In genomic region chr13:76820759-76821158, GRCh38 we compare ENCODE assay signal across 16 cellular contexts.
DNase-seq lines count a peak whose midpoint lies in the region; ATAC-seq and TF ChIP-seq lines count a peak whose summit lies in the region.
"Had no signal": no experiment of that assay in that cellular context is flagged by ENCODE, and none has a peak within 500 bp of the region (broad histone marks: within the 10 kb centered on the region; RNA-seq: fewer than 3 reads in every experiment).

No MANE protein-coding gene starts in this region.

- H3K27ac ChIP-seq in adrenal gland, result no peak overlapping the region
- H3K27ac ChIP-seq in gastroesophageal sphincter, result peak overlapping the region in 2 of 4 donors; percentile 0 to 39
- H3K27ac ChIP-seq in ovary, result no peak overlapping the region
- H3K27ac ChIP-seq in RWPE1, result no peak overlapping the region
- H3K27ac ChIP-seq: WERI-Rb-1 had no signal

- no peaks in the 10 kb centered on the region for H3K4me1 Mint-ChIP-seq in naive thymus-derived CD8-positive, alpha-beta T cell
- H3K4me1 Mint-ChIP-seq: activated naive CD8-positive, alpha-beta T cell treated with anti-CD3 and anti-CD28 coated beads, Interleukin-2, amount 10 ng/mL, durations not matched to agents 7 days and 5 days; IgD-negative memory B cell had no signal

- H3K9me3 ChIP-seq in adrenal gland (replicated peaks in 1 of 3) (no peaks in the 10 kb centered on the region), gastroesophageal sphincter (no peaks in the 10 kb centered on the region), ovary (no peaks in the 10 kb centered on the region)

- WGBS in adrenal gland, 4 donors, result 82 to 93% (median 88%) methylated on average over 4 of the region's 4 CpGs
- 74 to 77% methylated on average over 4 of the region's 4 CpGs for WGBS in gastroesophageal sphincter (ENCODE audit: low coverage in 1 of 2), 2 donors
- 70 to 85% (median 77%) methylated on average over 4 of the region's 4 CpGs for WGBS in ovary, 3 donors

- peak; percentile 77 for ATAC-seq in gastroesophageal sphincter
- ATAC-seq in naive thymus-derived CD8-positive, alpha-beta T cell, result no peak
- ATAC-seq: left lobe of liver had no signal

- no peaks in the 10 kb centered on the region for H3K36me3 Mint-ChIP-seq in naive thymus-derived CD8-positive, alpha-beta T cell
- H3K36me3 Mint-ChIP-seq: activated naive CD8-positive, alpha-beta T cell treated with anti-CD3 and anti-CD28 coated beads, Interleukin-2, amount 10 ng/mL, durations not matched to agents 7 days and 5 days had no signal

- H3K27me3 Mint-ChIP-seq in naive thymus-derived CD8-positive, alpha-beta T cell, result peaks cover 9 to 25% (median 12%) of the 10 kb centered on the region in 5 donors

- no peaks in the 10 kb centered on the region for H3K27me3 ChIP-seq in adrenal gland
- H3K27me3 ChIP-seq in gastroesophageal sphincter, result no peaks in the 10 kb centered on the region
- no peaks in the 10 kb centered on the region for H3K27me3 ChIP-seq in ovary

- POLR2A ChIA-PET in RWPE1 (lab: Yijun Ruan, JAX; ENCODE audit: low non-redundant PET), result no interaction called here
- POLR2A ChIA-PET in naive thymus-derived CD8-positive, alpha-beta T cell (lab: Charles Lee), result no interaction called here

- no peak overlapping the region for H3K4me3 Mint-ChIP-seq in naive thymus-derived CD8-positive, alpha-beta T cell
- H3K4me3 Mint-ChIP-seq: activated naive CD8-positive, alpha-beta T cell treated with anti-CD3 and anti-CD28 coated beads, Interleukin-2, amount 10 ng/mL, durations not matched to agents 7 days and 5 days; IgD-negative memory B cell had no signal

- intact Hi-C loops in adrenal gland (cut with DNase I), result no loop called here
- intact Hi-C loops in ovary (cut with DNase I), result no loop called here

- H3K4me3 ChIP-seq in adrenal gland, result no peak overlapping the region
- no peak overlapping the region for H3K4me3 ChIP-seq in gastroesophageal sphincter
- H3K4me3 ChIP-seq in ovary, result no peak overlapping the region
- H3K4me3 ChIP-seq: coronary artery had no signal

- CTCF ChIA-PET in RWPE1 (lab: Yijun Ruan, JAX), result interaction anchor here (0.7 kb wide), 1 partner anchor 81 kb away, joined by 3 read pairs; no protein-coding TSS in a partner anchor

- TF ChIP-seq EP300 in gastroesophageal sphincter (IDR thresholded peaks at IDR 0.05), result no peak
- TF ChIP-seq EP300 in ovary (IDR thresholded peaks at IDR 0.05), result no peak

- H3K36me3 ChIP-seq in adrenal gland (replicated peaks in 1 of 2) (no peaks in the 10 kb centered on the region), gastroesophageal sphincter (no peaks in the 10 kb centered on the region), ovary (no peaks in the 10 kb centered on the region)
- H3K36me3 ChIP-seq: WERI-Rb-1 had no signal

- peak; percentile 56 for TF ChIP-seq CTCF in AG09319 (IDR thresholded peaks at IDR 0.05; ENCODE audit: low read depth, low read length)
- no peak for TF ChIP-seq CTCF in adrenal gland (IDR thresholded peaks at IDR 0.05)
- peak in 1 of 4 experiments; percentile 6 for TF ChIP-seq CTCF in gastroesophageal sphincter (IDR thresholded peaks at IDR 0.05)
- TF ChIP-seq CTCF in ovary (IDR thresholded peaks at IDR 0.05), result no peak
- TF ChIP-seq CTCF in RWPE1 (conservative IDR thresholded peaks at IDR 0.05; ENCODE audit: low read depth), result no peak

- no peaks in the 10 kb centered on the region for H3K4me1 ChIP-seq in adrenal gland (replicated peaks in 1 of 2)
- H3K4me1 ChIP-seq in gastroesophageal sphincter, result peaks cover 0 to 9% (median 0%) of the 10 kb centered on the region in 3 donors
- H3K4me1 ChIP-seq in ovary (ENCODE audit: insufficient read depth), result no peaks in the 10 kb centered on the region

- TF ChIP-seq POLR2A in adrenal gland (IDR thresholded peaks at IDR 0.05), result no peak
- no peak for TF ChIP-seq POLR2A in gastroesophageal sphincter (IDR thresholded peaks at IDR 0.05)
- TF ChIP-seq POLR2A in ovary (IDR thresholded peaks at IDR 0.05), result no peak

- DNase-seq in AG09319 (ENCODE audit: extremely low read depth, low read depth) (peak; percentile 53), adrenal gland (peak in 4 of 7 donors; percentile 10 to 59 (median 36)), ovary (peak in 4 of 5 donors; percentile 35 to 47 (median 40)), RWPE1 (ENCODE audit: low spot score) (no peak), GOT3 (lab: John Stamatoyannopoulos, UW) (no peak), hypothalamus (lab: John Stamatoyannopoulos, UW) (no peak)
- no peak for DNase-seq in naive thymus-derived CD8-positive, alpha-beta T cell
- DNase-seq: activated CD8-positive, alpha-beta memory T cell treated with anti-CD3 and anti-CD28 coated beads, Interleukin-2, amount 50 U/mL, for 4 hours; activated naive CD8-positive, alpha-beta T cell treated with anti-CD3 and anti-CD28 coated beads, Interleukin-2, amount 10 ng/mL, durations not matched to agents 7 days and 5 days; NCI-H1105 treated with DMSO at 0.1 percent for 48 hours; stimulated activated CD4-positive, alpha-beta T cell treated with anti-CD3 and anti-CD28 coated beads, Interleukin-12 subunit alpha, Interleukin-12 subunit beta, amount 100 ng/mL, for 4 hours; WERI-Rb-1 had no signal

- no peak overlapping the region for H3K27ac Mint-ChIP-seq in naive thymus-derived CD8-positive, alpha-beta T cell
- H3K27ac Mint-ChIP-seq: activated naive CD8-positive, alpha-beta T cell treated with anti-CD3 and anti-CD28 coated beads, Interleukin-2, amount 10 ng/mL, durations not matched to agents 7 days and 5 days; IgD-negative memory B cell had no signal

- no peaks in the 10 kb centered on the region for H3K9me3 Mint-ChIP-seq in naive thymus-derived CD8-positive, alpha-beta T cell
- H3K9me3 Mint-ChIP-seq: activated naive CD8-positive, alpha-beta T cell treated with anti-CD3 and anti-CD28 coated beads, Interleukin-2, amount 10 ng/mL, durations not matched to agents 7 days and 5 days; IgD-negative memory B cell had no signal

Comparison
In these comparisons a context has a peak if more than half of its experiments do, and no peak if none do; other contexts are left out.
1. DNase-seq: peak in AG09319 (single experiment), adrenal gland (4 of 7) and ovary (4 of 5); none in RWPE1 (single experiment), GOT3 (single experiment), hypothalamus (0 of 51) and naive thymus-derived CD8-positive, alpha-beta T cell (0 of 10).